9 cellular contexts compared by ENCODE assay signal in genomic region chr19:18425515-18426415, GRCh38. TPM values are rescaled to one million over a fixed set of nuclear protein-coding genes. Genes with fewer than 3 reads are reported as not detected.
A peak's percentile ranks its signal among the peaks of the same experiment; 100 is the strongest.
DNase-seq lines count a peak whose midpoint lies in the region; ATAC-seq and TF ChIP-seq lines count a peak whose summit lies in the region.
"Had no signal": no experiment of that assay in that cellular context is flagged by ENCODE, and none has a peak within 500 bp of the region (broad histone marks: within the 10 kb centered on the region; RNA-seq: fewer than 3 reads in every experiment).

No MANE protein-coding gene starts in this region.

- no peak overlapping the region for H3K9ac ChIP-seq in SK-N-MC (ENCODE audit: insufficient read length)
- H3K9ac ChIP-seq in fibroblast of lung (ENCODE audit: insufficient read depth, low read length): peak overlapping the region; percentile 36
- no peak overlapping the region for H3K9ac ChIP-seq in rectal smooth muscle tissue (ENCODE audit: low read length)

- H2AFZ ChIP-seq in fibroblast of lung (ENCODE audit: low read length): no peak overlapping the region

- H3K27ac ChIP-seq in SK-N-MC (peak overlapping the region; percentile 64), fibroblast of lung (ENCODE audit: insufficient read depth, low read length) (peak overlapping the region; percentile 33), rectal smooth muscle tissue (ENCODE audit: low read depth, low read length) (peak overlapping the region; percentile 73)

- ATAC-seq in stimulated activated naive CD8-positive, alpha-beta T cell treated with anti-CD3 and anti-CD28 coated beads, Interleukin-15, Interleukin-2, amounts not matched to agents 100 U/mL and 50 U/mL, for 24 hours: no peak

- H4K20me1 ChIP-seq in fibroblast of lung (ENCODE audit: control insufficient read depth, extremely low read depth, insufficient read depth, low read length): no peaks in the 10 kb centered on the region

- H3K9me3 ChIP-seq in SK-N-MC (ENCODE audit: low read depth, low read length) (no peaks in the 10 kb centered on the region), fibroblast of lung (ENCODE audit: control insufficient read depth, insufficient read depth, low read depth, low read length) (no peaks in the 10 kb centered on the region)

- DNase-seq in Daoy (ENCODE audit: low read depth) (peak; percentile 77), SK-N-MC (ENCODE audit: low read depth, low spot score) (no peak), fibroblast of lung (ENCODE audit: low read depth in 2 of 2) (peak; percentile 59 to 70), LoVo (ENCODE audit: low spot score) (no peak)
- DNase-seq in activated CD4-positive, CD25-positive, alpha-beta regulatory T cell (lab: John Stamatoyannopoulos, UW): no peak
- no peak for DNase-seq in stimulated activated CD4-positive, alpha-beta T cell treated with anti-CD3 and anti-CD28 coated beads, Interleukin-15, amount 100 ng/mL, for 24 hours
- DNase-seq in stimulated activated naive CD8-positive, alpha-beta T cell treated with anti-CD3 and anti-CD28 coated beads, Interleukin-15, Interleukin-2, amounts not matched to agents 100 U/mL and 50 U/mL, for 24 hours: no peak
- DNase-seq: retina had no signal

- H3K36me3 ChIP-seq in SK-N-MC (ENCODE audit: insufficient read depth, low read length) (peaks cover 4% of the 10 kb centered on the region; the same call in 1 of the 2 replicates), fibroblast of lung (ENCODE audit: control insufficient read depth, insufficient read depth, low read length) (peaks cover 8% of the 10 kb centered on the region), rectal smooth muscle tissue (ENCODE audit: control insufficient read depth, insufficient read depth, low read length) (no peaks in the 10 kb centered on the region)

- peak overlapping the region; percentile 67 for H3K4me2 ChIP-seq in fibroblast of lung (ENCODE audit: extremely low read depth, insufficient read depth, low read length)

- H3K79me2 ChIP-seq in fibroblast of lung (ENCODE audit: control insufficient read depth, insufficient read depth, low read length): peaks cover 62% of the 10 kb centered on the region

- H3K27me3 ChIP-seq in fibroblast of lung (ENCODE audit: control insufficient read depth, insufficient read depth, low read length) (no peaks in the 10 kb centered on the region), rectal smooth muscle tissue (ENCODE audit: control insufficient read depth, insufficient read depth, low read length) (no peaks in the 10 kb centered on the region)

- peaks cover 35% of the 10 kb centered on the region for H3K4me1 ChIP-seq in fibroblast of lung (ENCODE audit: control insufficient read depth, extremely low read depth, insufficient read depth, low read length)
- peaks cover 18% of the 10 kb centered on the region for H3K4me1 ChIP-seq in rectal smooth muscle tissue (ENCODE audit: control insufficient read depth, insufficient read depth, low read length)

- TF ChIP-seq CTCF in fibroblast of lung (conservative IDR thresholded peaks at IDR 0.05 in 1 of 2, IDR thresholded peaks at IDR 0.05 in 1 of 2; ENCODE audit: low read depth in 1 of 2, low read length in 2 of 2): no peak

- H3K4me3 ChIP-seq in SK-N-MC (no peak overlapping the region), fibroblast of lung (replicated peaks in 1 of 4; ENCODE audit: control extremely low read depth in 1 of 4, insufficient read depth in 1 of 4, low read depth in 3 of 4, low read length in 4 of 4) (no peak overlapping the region), rectal smooth muscle tissue (ENCODE audit: low read length) (peak overlapping the region; percentile 27)

RNA-seq across cellular contexts. Expression of gene SSBP4, which starts 6.6 kb away (rescaled TPM):
- total RNA-seq in Daoy (2014; rRNA removed; shearing (Covaris generic)): 57.4 and 73.6 TPM in 2 replicates
- total RNA-seq in fibroblast of lung: 58.6 and 76.5 TPM in 2 replicates
- 12.8 and 16.5 TPM in 2 replicates for polyA plus RNA-seq in fibroblast of lung
- 42.1 and 59.3 TPM in 2 replicates for polyA plus RNA-seq in fibroblast of lung (2012)
- 11.0 and 12.0 TPM in 2 replicates for polyA minus RNA-seq in fibroblast of lung (ENCODE audit: low replicate concordance)

RNA-seq across cellular contexts. Expression of gene ISYNA1, which starts 12.2 kb away (rescaled TPM):
- total RNA-seq in Daoy (2014; rRNA removed; shearing (Covaris generic)): 7.0 and 7.4 TPM in 2 replicates
- 25.6 and 37.8 TPM in 2 replicates for total RNA-seq in fibroblast of lung
- 8.3 and 10.3 TPM in 2 replicates for polyA plus RNA-seq in fibroblast of lung
- polyA plus RNA-seq in fibroblast of lung (2012): 21.1 and 21.6 TPM in 2 replicates
- 15.9 and 21.9 TPM in 2 replicates for polyA minus RNA-seq in fibroblast of lung (ENCODE audit: low replicate concordance)

RNA-seq across cellular contexts. Expression of gene LRRC25, which starts 28.3 kb away (rescaled TPM):
- total RNA-seq in Daoy (2014; rRNA removed; shearing (Covaris generic)): not detected in 2 replicates
- total RNA-seq in fibroblast of lung: 1.2 and 4.6 TPM in 2 replicates
- polyA plus RNA-seq in fibroblast of lung: 0.10 and 0.25 TPM in 2 replicates
- polyA plus RNA-seq in fibroblast of lung (2012): 0.08 and 0.25 TPM in 2 replicates
- not detected in 2 replicates for polyA minus RNA-seq in fibroblast of lung (ENCODE audit: low replicate concordance)

RNA-seq across cellular contexts. Expression of gene GDF15, which starts 39.8 kb away (rescaled TPM):
- total RNA-seq in Daoy (2014; rRNA removed; shearing (Covaris generic)): 5.1 and 7.3 TPM in 2 replicates
- total RNA-seq in fibroblast of lung: 140 and 210 TPM in 2 replicates
- polyA plus RNA-seq in fibroblast of lung: 8.6 and 24.3 TPM in 2 replicates
- 17.4 and 56.4 TPM in 2 replicates for polyA plus RNA-seq in fibroblast of lung (2012)
- 3.7 and 10.3 TPM in 2 replicates for polyA minus RNA-seq in fibroblast of lung (ENCODE audit: low replicate concordance)

Comparison
In these comparisons a context has a peak if more than half of its experiments do, and no peak if none do; other contexts are left out.
1. DNase-seq: peak in Daoy (single experiment) and fibroblast of lung (2 of 2); none in SK-N-MC (single experiment), LoVo (single experiment), activated CD4-positive, CD25-positive, alpha-beta regulatory T cell (0 of 4), stimulated activated CD4-positive, alpha-beta T cell treated with anti-CD3 and anti-CD28 coated beads, Interleukin-15, amount 100 ng/mL, for 24 hours (single experiment) and stimulated activated naive CD8-positive, alpha-beta T cell treated with anti-CD3 and anti-CD28 coated beads, Interleukin-15, Interleukin-2, amounts not matched to agents 100 U/mL and 50 U/mL, for 24 hours (single experiment).
2. Peak in every context shown above with its lines, with median percentiles within 50 percentile points of each other: H3K27ac ChIP-seq.